ENCODE assay signal across 18 cellular contexts in genomic region chr2:190659553-190659952, GRCh38.
"Had no signal": no experiment of that assay in that cellular context is flagged by ENCODE, and none has a peak within 500 bp of the region (broad histone marks: within the 10 kb centered on the region; RNA-seq: fewer than 3 reads in every experiment).

No MANE protein-coding gene starts in this region.

- H3K27me3 Mint-ChIP-seq: activated CD8-positive, alpha-beta T cell treated with anti-CD3 and anti-CD28 coated beads for 36 hours; activated naive CD4-positive, alpha-beta T cell treated with anti-CD3 and anti-CD28 coated beads, Interleukin-2, amount 50 U/mL, for 24 hours; activated T-cell treated with anti-CD3 and anti-CD28 coated beads, Interleukin-2, amount 50 U/mL, for 24 hours; memory B cell; naive B cell; stimulated activated naive CD8-positive, alpha-beta T cell treated with anti-CD3 and anti-CD28 coated beads, Interleukin-15, Interleukin-2, amounts not matched to agents 100 ng/mL and 50 ng/mL, for 24 hours had no signal

- H3K9me3 ChIP-seq: ascending aorta, esophagus muscularis mucosa, gastroesophageal sphincter, prostate gland, tibial nerve, uterus had no signal

- H3K9me3 Mint-ChIP-seq: activated CD8-positive, alpha-beta T cell treated with anti-CD3 and anti-CD28 coated beads for 36 hours; activated naive CD4-positive, alpha-beta T cell treated with anti-CD3 and anti-CD28 coated beads, Interleukin-2, amount 50 U/mL, for 24 hours; activated T-cell treated with anti-CD3 and anti-CD28 coated beads, Interleukin-2, amount 50 U/mL, for 24 hours; memory B cell; naive B cell; neural progenitor cell; stimulated activated naive CD8-positive, alpha-beta T cell treated with anti-CD3 and anti-CD28 coated beads, Interleukin-15, Interleukin-2, amounts not matched to agents 100 ng/mL and 50 ng/mL, for 24 hours had no signal

- H3K27ac ChIP-seq: ascending aorta, heart left ventricle, neural progenitor cell, prostate gland, uterus had no signal

- DNase-seq: activated CD8-positive, alpha-beta T cell treated with anti-CD3 and anti-CD28 coated beads for 36 hours; activated effector memory CD4-positive, alpha-beta T cell treated with Interleukin-2 at 50 U/mL for 16 hours; activated T-cell treated with anti-CD3 and anti-CD28 coated beads, Interleukin-2, amount 50 U/mL, for 24 hours; effector CD4-positive, alpha-beta T cell; heart left ventricle; left ventricle myocardium superior; naive B cell; T-helper 2 cell; uterus had no signal

- H3K4me3 Mint-ChIP-seq: activated CD8-positive, alpha-beta T cell treated with anti-CD3 and anti-CD28 coated beads for 36 hours; activated naive CD4-positive, alpha-beta T cell treated with anti-CD3 and anti-CD28 coated beads, Interleukin-2, amount 50 U/mL, for 24 hours; activated T-cell treated with anti-CD3 and anti-CD28 coated beads, Interleukin-2, amount 50 U/mL, for 24 hours; memory B cell; naive B cell; neural progenitor cell; stimulated activated naive CD8-positive, alpha-beta T cell treated with anti-CD3 and anti-CD28 coated beads, Interleukin-15, Interleukin-2, amounts not matched to agents 100 ng/mL and 50 ng/mL, for 24 hours had no signal

- H3K4me3 ChIP-seq: ascending aorta, esophagus muscularis mucosa, gastroesophageal sphincter, heart left ventricle, neural progenitor cell, prostate gland, tibial nerve, uterus had no signal

- H3K27me3 ChIP-seq: ascending aorta, esophagus muscularis mucosa, gastroesophageal sphincter, heart left ventricle, neural progenitor cell, tibial nerve, uterus had no signal

- H3K36me3 ChIP-seq: ascending aorta, prostate gland, uterus had no signal

- H3K4me1 ChIP-seq: neural progenitor cell, prostate gland had no signal

- H3K27ac Mint-ChIP-seq: activated CD8-positive, alpha-beta T cell treated with anti-CD3 and anti-CD28 coated beads for 36 hours; activated naive CD4-positive, alpha-beta T cell treated with anti-CD3 and anti-CD28 coated beads, Interleukin-2, amount 50 U/mL, for 24 hours; memory B cell; naive B cell; neural progenitor cell; stimulated activated naive CD8-positive, alpha-beta T cell treated with anti-CD3 and anti-CD28 coated beads, Interleukin-15, Interleukin-2, amounts not matched to agents 100 ng/mL and 50 ng/mL, for 24 hours had no signal

- ATAC-seq: activated CD8-positive, alpha-beta T cell treated with anti-CD3 and anti-CD28 coated beads for 36 hours; gastroesophageal sphincter; left ventricle myocardium superior had no signal
